In the genomic region with DNA sequence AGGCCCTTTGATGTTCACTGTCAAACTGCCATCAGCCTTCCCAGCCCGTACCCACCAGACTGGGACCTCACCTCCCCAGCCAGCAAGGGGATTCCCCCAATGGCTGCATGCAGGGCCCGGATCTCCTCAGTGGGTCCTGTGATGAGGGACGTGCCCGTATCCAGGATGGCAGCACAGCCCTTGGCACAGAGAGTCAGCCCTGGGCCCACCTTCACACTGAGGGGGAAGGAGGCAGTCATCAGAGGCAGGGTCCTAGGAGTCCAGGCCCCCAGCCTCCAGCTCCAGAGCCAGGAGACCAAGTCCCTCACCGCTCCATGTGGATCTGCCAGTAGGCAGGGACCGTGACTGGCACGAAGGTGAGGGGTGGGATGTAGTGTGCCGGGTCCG, we compare ENCODE assay signal across 18 cellular contexts. TPM values are rescaled to one million over a fixed set of nuclear protein-coding genes. Genes with fewer than 3 reads are reported as not detected.
DNase-seq lines count a peak whose midpoint lies in the region; ATAC-seq, FAIRE-seq and TF ChIP-seq lines count a peak whose summit lies in the region.
"Had no signal": no experiment of that assay in that cellular context is flagged by ENCODE, and none has a peak within 500 bp of the region (broad histone marks: within the 10 kb centered on the region; RNA-seq: fewer than 3 reads in every experiment).

No MANE protein-coding gene starts in this region.

- peaks cover 3% of the 10 kb centered on the region for H3K9me3 Mint-ChIP-seq in activated T-cell treated with anti-CD3 and anti-CD28 coated beads, Interleukin-2, amount 50 U/mL, for 4 hours

- DNase-seq in activated T-cell treated with anti-CD3 and anti-CD28 coated beads, Interleukin-2, amount 50 U/mL, for 4 hours, result no peak
- DNase-seq in activated T-cell treated with anti-CD3 and anti-CD28 coated beads, Interleukin-2, amount 50 U/mL, for 1 hour, result no peak
- no peak for DNase-seq in GM12878 (ENCODE audit: low read depth, low spot score)
- peak; percentile 27 for DNase-seq in stimulated activated CD8-positive, alpha-beta memory T cell treated with anti-CD3 and anti-CD28 coated beads, Interleukin-4, amount 100 ng/mL, for 48 hours
- no peak for DNase-seq in H54 (ENCODE audit: insufficient read length, low spot score)
- DNase-seq in MG63, result no peak
- DNase-seq: ACHN; effector CD4-positive, alpha-beta T cell; esophagus squamous epithelium; midbrain; NCI-H1105; NCI-H524 treated with DMSO at 0.1 percent for 48 hours; stimulated activated naive CD4-positive, alpha-beta T cell treated with Interleukin-2 at 50 U/mL for 16 hours; T1000 had no signal

- H3F3A ChIP-seq in OCI-LY1 (ENCODE audit: insufficient read depth, low read length), result no peaks in the 10 kb centered on the region

- FAIRE-seq in GM12878 (lab: Jason Lieb, UNC) (no peak), H54 (lab: Jason Lieb, UNC) (no peak)

- no peak for TF ChIP-seq RAD21 in GM12878 (IDR thresholded peaks at IDR 0.05; ENCODE audit: insufficient read depth, low read depth, low read length)

- H3K4me3 ChIP-seq in OCI-LY1 (ENCODE audit: low read depth, low read length, poor library complexity, severe bottlenecking), result peak overlapping the region; percentile 64
- H3K4me3 ChIP-seq in GM12878, result no peak overlapping the region
- H3K4me3 ChIP-seq in MG63, result no peak overlapping the region

- TF ChIP-seq POLR2A in GM12878 (IDR thresholded peaks at IDR 0.05; ENCODE audit: low read depth, low read length) (no peak), GM18505 (IDR thresholded peaks at IDR 0.05; ENCODE audit: borderline replicate concordance, extremely low read depth, insufficient read depth, insufficient read length) (no peak), H54 (IDR thresholded peaks at IDR 0.05; ENCODE audit: low read depth, low read length) (no peak)

- H3K9ac ChIP-seq in OCI-LY1 (ENCODE audit: low read length), result no peak overlapping the region; the same call in 1 of the 2 replicates
- H3K9ac ChIP-seq in GM12878 (ENCODE audit: control insufficient read depth, insufficient read depth, low read length), result no peak overlapping the region

- in situ Hi-C loops in GM12878 (cut with MboI), result loop anchor here (5.0 to 10.0 kb wide), 2 partner anchors 428 to 535 kb away; no protein-coding TSS in a partner anchor

- no peak for ATAC-seq in activated T-cell treated with anti-CD3 and anti-CD28 coated beads, Interleukin-2, amount 50 U/mL, for 4 hours
- ATAC-seq in GM12878, result peak; percentile 6
- ATAC-seq in GM18505 (IDR thresholded peaks at IDR 0.05; ENCODE audit: unreplicated experiment), result no peak
- ATAC-seq: activated CD4-positive, CD25-positive, alpha-beta regulatory T cell treated with anti-CD3 and anti-CD28 coated beads, Interleukin-2, amount 50 U/mL, for 24 hours had no signal

- H3K36me3 ChIP-seq in OCI-LY1 (ENCODE audit: insufficient read depth, low read length) (no peaks in the 10 kb centered on the region), GM12878 (ENCODE audit: control insufficient read depth in 2 of 2, insufficient read depth in 2 of 2, low read length in 1 of 2) (no peaks in the 10 kb centered on the region), MG63 (no peaks in the 10 kb centered on the region)
- H3K36me3 ChIP-seq: esophagus squamous epithelium, neutrophil had no signal

- H4K20me1 ChIP-seq in OCI-LY1 (ENCODE audit: insufficient read depth, low read length) (no peaks in the 10 kb centered on the region), GM12878 (ENCODE audit: control insufficient read depth, insufficient read depth) (no peaks in the 10 kb centered on the region)

- H3K27me3 ChIP-seq in OCI-LY1 (ENCODE audit: insufficient read depth, low read length), result no peaks in the 10 kb centered on the region
- H3K27me3 ChIP-seq in GM12878 (replicated peaks in 1 of 2; ENCODE audit: control insufficient read depth in 2 of 2, insufficient read depth in 2 of 2, low read length in 1 of 2), result no peaks in the 10 kb centered on the region
- peaks cover 5% of the 10 kb centered on the region for H3K27me3 ChIP-seq in MG63

- H3K79me2 ChIP-seq in OCI-LY1 (ENCODE audit: insufficient read depth, low read length), result no peaks in the 10 kb centered on the region
- H3K79me2 ChIP-seq in GM12878 (ENCODE audit: control insufficient read depth, insufficient read depth, low read length), result no peaks in the 10 kb centered on the region

- H2AFZ ChIP-seq in OCI-LY1 (ENCODE audit: low read length), result no peak overlapping the region
- H2AFZ ChIP-seq in GM12878 (ENCODE audit: control insufficient read depth, low read depth, low read length), result no peak overlapping the region

- 57% methylated on average over 9 of the region's 9 CpGs for WGBS in GM12878 (ENCODE audit: insufficient coverage, insufficient replicate concordance, low lambda C conversion rate, missing lambda C conversion rate)

- no peaks in the 10 kb centered on the region for H3K9me2 ChIP-seq in OCI-LY1 (ENCODE audit: low read depth, low read length)

- H3K4me1 ChIP-seq in OCI-LY1 (ENCODE audit: insufficient read depth, low read length, severe bottlenecking) (peaks cover 21% of the 10 kb centered on the region), GM12878 (ENCODE audit: control insufficient read depth, insufficient read depth, low read length) (peaks cover 53% of the 10 kb centered on the region)

- H3K4me2 ChIP-seq in OCI-LY1 (ENCODE audit: low read length) (peak overlapping the region; percentile 88), GM12878 (ENCODE audit: control insufficient read depth, insufficient read depth) (peak overlapping the region; percentile 100)

- intact Hi-C loops in GM12878 (cut with micrococcal nuclease; ENCODE audit: unreplicated experiment), result loop anchor here (5.0 to 10.0 kb wide), 3 partner anchors 175 to 535 kb away; no protein-coding TSS in a partner anchor

- BruUV-seq in GM12878 (replicated peaks; lab: Mats Ljungman, UMichigan), result no TSS peak

- H3K4me3 Mint-ChIP-seq in activated T-cell treated with anti-CD3 and anti-CD28 coated beads, Interleukin-2, amount 50 U/mL, for 4 hours, result peak overlapping the region; percentile 88

- POLR2A ChIA-PET in GM12878 (lab: Charles Lee), result interaction anchor here (1.6 to 2.6 kb wide), 3 partner anchors 9 to 60 kb away, joined by 6 to 11 read pairs (median 7); partner anchors contain the start of gene SPIB

- RAD21 ChIA-PET in GM12878 (lab: Charles Lee; ENCODE audit: unreplicated experiment), result interaction anchor here (1.2 to 3.7 kb wide), 2 partner anchors 17 to 101 kb away, joined by 4 to 28 read pairs; no protein-coding TSS in a partner anchor

- TF ChIP-seq EP300 in GM12878 (IDR thresholded peaks at IDR 0.05; ENCODE audit: borderline replicate concordance in 1 of 2, control insufficient read depth in 1 of 2, low read depth in 2 of 2, low read length in 2 of 2), result no peak

- TF ChIP-seq CTCF in OCI-LY1 (IDR thresholded peaks at IDR 0.05; ENCODE audit: low read length), result no peak
- no peak for TF ChIP-seq CTCF in GM12878 (IDR thresholded peaks at IDR 0.05 in 2 of 3, conservative IDR thresholded peaks at IDR 0.05 in 1 of 3; ENCODE audit: control insufficient read depth in 2 of 3, extremely low read depth in 1 of 3, insufficient read depth in 1 of 3, low read depth in 3 of 3, low read length in 3 of 3)

- H3K36me3 Mint-ChIP-seq in activated T-cell treated with anti-CD3 and anti-CD28 coated beads, Interleukin-2, amount 50 U/mL, for 4 hours (ENCODE audit: insufficient read depth), result no peaks in the 10 kb centered on the region

- CTCF ChIA-PET in GM12878 (lab: Yijun Ruan, JAX), result interaction anchor here (0.6 to 6.2 kb wide), 5 partner anchors 8 to 102 kb away, joined by 3 to 120 read pairs (median 6); partner anchors contain the start of gene NAPSA

- SMC1A ChIA-PET in GM12878 (lab: Charles Lee; ENCODE audit: uncharacterized antibody, unreplicated experiment), result interaction anchor here (1.6 to 3.8 kb wide), 5 partner anchors 9 to 103 kb away, joined by 5 to 48 read pairs (median 9); partner anchors contain the start of gene NAPSA

- no peaks in the 10 kb centered on the region for H3K27me3 Mint-ChIP-seq in activated T-cell treated with anti-CD3 and anti-CD28 coated beads, Interleukin-2, amount 50 U/mL, for 4 hours (ENCODE audit: low read depth)

- H3K9me3 ChIP-seq in OCI-LY1 (ENCODE audit: low read length), result no peaks in the 10 kb centered on the region
- H3K9me3 ChIP-seq in GM12878 (replicated peaks; ENCODE audit: control insufficient read depth, insufficient read depth, low read length), result peaks cover 2% of the 10 kb centered on the region; the same call in 2 of the 3 replicates
- no peaks in the 10 kb centered on the region for H3K9me3 ChIP-seq in MG63
- H3K9me3 ChIP-seq: esophagus squamous epithelium, neutrophil had no signal

- H3K27ac ChIP-seq in OCI-LY1 (ENCODE audit: low read depth, low read length, poor library complexity, severe bottlenecking) (no peak overlapping the region), GM12878 (ENCODE audit: control insufficient read depth, insufficient read depth) (peak overlapping the region; percentile 67)

- peaks cover 61% of the 10 kb centered on the region for H3K4me1 Mint-ChIP-seq in activated T-cell treated with anti-CD3 and anti-CD28 coated beads, Interleukin-2, amount 50 U/mL, for 4 hours (ENCODE audit: low read depth)

RNA-seq across cellular contexts. Expression of gene NAPSA, which starts 6.0 kb away (rescaled TPM):
- total RNA-seq in activated T-cell treated with anti-CD3 and anti-CD28 coated beads, Interleukin-2, amount 50 U/mL, for 4 hours, result 10 to 100 TPM in 2 of 3 donors, 1 to 10 TPM in 1; 9.1 to 21.1 (median 10.4) TPM
- 19.2 and 19.9 TPM in 2 replicates for total RNA-seq in GM12878 (2013; cell fraction: nucleolus; rRNA removed)
- total RNA-seq in GM12878 (2014; rRNA removed) (20.1 and 20.6 TPM in 2 replicates), GM12878 (2014; rRNA removed; fragmentation: Illumina TruSeq; extraction: Trizol) (12.3 and 14.5 TPM in 2 replicates), GM12878 (2021) (18.2 and 19.2 TPM in 2 replicates)
- polyA plus RNA-seq in GM12878 (2011; ENCODE audit: low read depth), result 30.5 TPM
- polyA plus RNA-seq in GM12878 (2011; rRNA removed) (30.8 and 45.4 TPM in 2 replicates), GM12878 (2014; fragmentation: Illumina TruSeq; extraction: Trizol) (13.8 and 15.3 TPM in 2 replicates), GM12878 (2014; fragmentation: Nextera tagmentation; extraction: Ambion mirVana) (10 to 100 TPM in 1 of 2 experiments, 1 to 10 TPM in 1; 6.7 to 15.2 TPM), GM12878 (2014; rRNA removed) (21.6 and 22.4 TPM in 2 replicates), GM12878 (2016; fragmentation: Nextera tagmentation; extraction: Ambion mirVana) (10 to 100 TPM; 17.0 to 17.2 TPM)
- 65.3 and 79.7 TPM in 2 replicates for polyA plus RNA-seq in GM12878 (2011; cell fraction: cytosol; rRNA removed)
- 86.1 and 106 TPM in 2 replicates for polyA plus RNA-seq in GM12878 (2011; cell fraction: nucleus; rRNA removed)
- 15.8 and 49.6 TPM in 2 replicates for polyA plus RNA-seq in GM12878 (2012)
- 20.5 and 43.9 TPM in 2 replicates for polyA minus RNA-seq in GM12878 (2011; rRNA and poly(A)+ RNA removed)
- polyA minus RNA-seq in GM12878 (2011; cell fraction: cytosol; rRNA and poly(A)+ RNA removed), result 10.6 and 14.8 TPM in 2 replicates
- 11.8 and 16.9 TPM in 2 replicates for polyA minus RNA-seq in GM12878 (2011; cell fraction: nucleus; rRNA and poly(A)+ RNA removed)
- 1.5 TPM in 1 of 2 replicates, not detected in the other for total RNA-seq in MG63 (2014; rRNA removed; shearing (Covaris generic); ENCODE audit: low replicate concordance)

RNA-seq across cellular contexts. Expression of gene NR1H2, which starts 16.8 kb away (rescaled TPM):
- 100 to 1,000 TPM; 106 to 107 (median 106) TPM for total RNA-seq in activated T-cell treated with anti-CD3 and anti-CD28 coated beads, Interleukin-2, amount 50 U/mL, for 4 hours
- 40.9 and 43.5 TPM in 2 replicates for total RNA-seq in GM12878 (2013; cell fraction: nucleolus; rRNA removed)
- total RNA-seq in GM12878 (2014; rRNA removed) (44.8 and 45.2 TPM in 2 replicates), GM12878 (2014; rRNA removed; fragmentation: Illumina TruSeq; extraction: Trizol) (15.6 and 17.2 TPM in 2 replicates), GM12878 (2021) (43.3 and 44.5 TPM in 2 replicates)
- polyA plus RNA-seq in GM12878 (2011; ENCODE audit: low read depth), result 12.3 TPM
- polyA plus RNA-seq in GM12878 (2011; rRNA removed) (12.3 and 26.9 TPM in 2 replicates), GM12878 (2014; fragmentation: Illumina TruSeq; extraction: Trizol) (1.8 and 16.2 TPM in 2 replicates), GM12878 (2014; fragmentation: Nextera tagmentation; extraction: Ambion mirVana) (1 to 10 TPM in 1 of 2 experiments, under 1 TPM in 1; 0.05 to 1.3 TPM), GM12878 (2014; rRNA removed) (52.4 and 53.3 TPM in 2 replicates), GM12878 (2016; fragmentation: Nextera tagmentation; extraction: Ambion mirVana) (10 to 100 TPM; 45.7 to 54.2 TPM)
- polyA plus RNA-seq in GM12878 (2011; cell fraction: cytosol; rRNA removed), result 35.8 and 59.6 TPM in 2 replicates
- 90.2 and 96.1 TPM in 2 replicates for polyA plus RNA-seq in GM12878 (2011; cell fraction: nucleus; rRNA removed)
- 46.7 and 49.3 TPM in 2 replicates for polyA plus RNA-seq in GM12878 (2012)
- 19.2 and 26.2 TPM in 2 replicates for polyA minus RNA-seq in GM12878 (2011; rRNA and poly(A)+ RNA removed)
- polyA minus RNA-seq in GM12878 (2011; cell fraction: cytosol; rRNA and poly(A)+ RNA removed), result 13.5 and 15.4 TPM in 2 replicates
- 17.4 and 27.1 TPM in 2 replicates for polyA minus RNA-seq in GM12878 (2011; cell fraction: nucleus; rRNA and poly(A)+ RNA removed)
- 113 and 173 TPM in 2 replicates for total RNA-seq in MG63 (2014; rRNA removed; shearing (Covaris generic); ENCODE audit: low replicate concordance)

RNA-seq across cellular contexts. Expression of gene POLD1, which starts 24.7 kb away (rescaled TPM):
- total RNA-seq in activated T-cell treated with anti-CD3 and anti-CD28 coated beads, Interleukin-2, amount 50 U/mL, for 4 hours, result 100 to 1,000 TPM; 182 to 246 (median 214) TPM
- 45.1 and 55.2 TPM in 2 replicates for total RNA-seq in GM12878 (2013; cell fraction: nucleolus; rRNA removed)
- total RNA-seq in GM12878 (2014; rRNA removed) (121 and 141 TPM in 2 replicates), GM12878 (2014; rRNA removed; fragmentation: Illumina TruSeq; extraction: Trizol) (28.6 and 31.8 TPM in 2 replicates), GM12878 (2021) (146 and 165 TPM in 2 replicates)
- polyA plus RNA-seq in GM12878 (2011; ENCODE audit: low read depth), result 15.5 TPM
- polyA plus RNA-seq in GM12878 (2011; rRNA removed) (10.4 and 25.7 TPM in 2 replicates), GM12878 (2014; fragmentation: Illumina TruSeq; extraction: Trizol) (1.9 and 18.1 TPM in 2 replicates), GM12878 (2014; fragmentation: Nextera tagmentation; extraction: Ambion mirVana) (1 to 10 TPM in 1 of 2 experiments, under 1 TPM in 1; 0.76 to 6.5 TPM), GM12878 (2014; rRNA removed) (95.1 and 110 TPM in 2 replicates), GM12878 (2016; fragmentation: Nextera tagmentation; extraction: Ambion mirVana) (100 to 1,000 TPM; 111 to 118 TPM)
- 47.4 and 83.0 TPM in 2 replicates for polyA plus RNA-seq in GM12878 (2011; cell fraction: cytosol; rRNA removed)
- 231 and 322 TPM in 2 replicates for polyA plus RNA-seq in GM12878 (2011; cell fraction: nucleus; rRNA removed)
- 51.0 and 61.8 TPM in 2 replicates for polyA plus RNA-seq in GM12878 (2012)
- polyA minus RNA-seq in GM12878 (2011; rRNA and poly(A)+ RNA removed), result 34.5 and 105 TPM in 2 replicates
- 65.4 and 72.3 TPM in 2 replicates for polyA minus RNA-seq in GM12878 (2011; cell fraction: cytosol; rRNA and poly(A)+ RNA removed)
- polyA minus RNA-seq in GM12878 (2011; cell fraction: nucleus; rRNA and poly(A)+ RNA removed), result 50.1 and 97.2 TPM in 2 replicates
- 44.1 and 117 TPM in 2 replicates for total RNA-seq in MG63 (2014; rRNA removed; shearing (Covaris generic); ENCODE audit: low replicate concordance)

RNA-seq across cellular contexts. Expression of gene KCNC3, which starts 30.2 kb away (rescaled TPM):
- 1 to 10 TPM; 4.1 to 5.6 (median 4.6) TPM for total RNA-seq in activated T-cell treated with anti-CD3 and anti-CD28 coated beads, Interleukin-2, amount 50 U/mL, for 4 hours
- total RNA-seq in GM12878 (2013; cell fraction: nucleolus; rRNA removed), result 1.6 and 1.9 TPM in 2 replicates
- total RNA-seq in GM12878 (2014; rRNA removed) (0.16 and 0.45 TPM in 2 replicates), GM12878 (2014; rRNA removed; fragmentation: Illumina TruSeq; extraction: Trizol) (0.27 and 0.32 TPM in 2 replicates), GM12878 (2021) (2.4 and 3.8 TPM in 2 replicates)
- polyA plus RNA-seq in GM12878 (2011; ENCODE audit: low read depth), result 1.4 TPM
- polyA plus RNA-seq in GM12878 (2011; rRNA removed) (0.24 and 0.43 TPM in 2 replicates), GM12878 (2014; fragmentation: Illumina TruSeq; extraction: Trizol) (1.1 and 1.5 TPM in 2 replicates), GM12878 (2014; fragmentation: Nextera tagmentation; extraction: Ambion mirVana) (not detected), GM12878 (2014; rRNA removed) (1.9 and 2.5 TPM in 2 replicates), GM12878 (2016; fragmentation: Nextera tagmentation; extraction: Ambion mirVana) (under 1 TPM; 0.08 to 0.10 TPM)
- polyA plus RNA-seq in GM12878 (2011; cell fraction: cytosol; rRNA removed), result 0.63 and 0.75 TPM in 2 replicates
- 4.0 and 5.1 TPM in 2 replicates for polyA plus RNA-seq in GM12878 (2011; cell fraction: nucleus; rRNA removed)
- polyA plus RNA-seq in GM12878 (2012), result 2.9 and 5.5 TPM in 2 replicates
- polyA minus RNA-seq in GM12878 (2011; rRNA and poly(A)+ RNA removed), result 0.73 and 0.77 TPM in 2 replicates
- polyA minus RNA-seq in GM12878 (2011; cell fraction: cytosol; rRNA and poly(A)+ RNA removed), result 0.62 TPM in 1 of 2 replicates, not detected in the other
- 1.1 and 1.9 TPM in 2 replicates for polyA minus RNA-seq in GM12878 (2011; cell fraction: nucleus; rRNA and poly(A)+ RNA removed)
- not detected in 2 replicates for total RNA-seq in MG63 (2014; rRNA removed; shearing (Covaris generic); ENCODE audit: low replicate concordance)

RNA-seq across cellular contexts. Expression of gene SPIB, which starts 59.3 kb away (rescaled TPM):
- 1 to 10 TPM; 1.9 to 6.7 (median 2.1) TPM for total RNA-seq in activated T-cell treated with anti-CD3 and anti-CD28 coated beads, Interleukin-2, amount 50 U/mL, for 4 hours
- total RNA-seq in GM12878 (2013; cell fraction: nucleolus; rRNA removed), result 116 and 119 TPM in 2 replicates
- 106 and 123 TPM in 2 replicates for total RNA-seq in GM12878 (2014; rRNA removed)
- 28.3 and 30.4 TPM in 2 replicates for total RNA-seq in GM12878 (2014; rRNA removed; fragmentation: Illumina TruSeq; extraction: Trizol)
- 85.0 and 90.7 TPM in 2 replicates for total RNA-seq in GM12878 (2021)
- polyA plus RNA-seq in GM12878 (2011; ENCODE audit: low read depth), result 21.0 TPM
- 22.6 and 58.4 TPM in 2 replicates for polyA plus RNA-seq in GM12878 (2011; rRNA removed)
- 61.5 and 78.6 TPM in 2 replicates for polyA plus RNA-seq in GM12878 (2011; cell fraction: cytosol; rRNA removed)
- polyA plus RNA-seq in GM12878 (2011; cell fraction: nucleus; rRNA removed), result 96.6 and 113 TPM in 2 replicates
- polyA plus RNA-seq in GM12878 (2012), result 79.6 and 82.0 TPM in 2 replicates
- 22.0 and 34.8 TPM in 2 replicates for polyA plus RNA-seq in GM12878 (2014; fragmentation: Illumina TruSeq; extraction: Trizol)
- polyA plus RNA-seq in GM12878 (2014; fragmentation: Nextera tagmentation; extraction: Ambion mirVana), result 10 to 100 TPM in 1 of 2 experiments, 1 to 10 TPM in 1; 3.5 to 14.0 TPM
- polyA plus RNA-seq in GM12878 (2014; rRNA removed), result 89.3 and 90.4 TPM in 2 replicates
- polyA plus RNA-seq in GM12878 (2016; fragmentation: Nextera tagmentation; extraction: Ambion mirVana), result 10 to 100 TPM; 53.6 to 60.2 TPM
- polyA minus RNA-seq in GM12878 (2011; rRNA and poly(A)+ RNA removed), result 18.7 and 54.2 TPM in 2 replicates
- 27.6 and 31.1 TPM in 2 replicates for polyA minus RNA-seq in GM12878 (2011; cell fraction: cytosol; rRNA and poly(A)+ RNA removed)
- polyA minus RNA-seq in GM12878 (2011; cell fraction: nucleus; rRNA and poly(A)+ RNA removed), result 22.6 and 47.1 TPM in 2 replicates
- not detected in 2 replicates for total RNA-seq in MG63 (2014; rRNA removed; shearing (Covaris generic); ENCODE audit: low replicate concordance)
